19 cellular contexts compared by ENCODE assay signal in the genomic region with DNA sequence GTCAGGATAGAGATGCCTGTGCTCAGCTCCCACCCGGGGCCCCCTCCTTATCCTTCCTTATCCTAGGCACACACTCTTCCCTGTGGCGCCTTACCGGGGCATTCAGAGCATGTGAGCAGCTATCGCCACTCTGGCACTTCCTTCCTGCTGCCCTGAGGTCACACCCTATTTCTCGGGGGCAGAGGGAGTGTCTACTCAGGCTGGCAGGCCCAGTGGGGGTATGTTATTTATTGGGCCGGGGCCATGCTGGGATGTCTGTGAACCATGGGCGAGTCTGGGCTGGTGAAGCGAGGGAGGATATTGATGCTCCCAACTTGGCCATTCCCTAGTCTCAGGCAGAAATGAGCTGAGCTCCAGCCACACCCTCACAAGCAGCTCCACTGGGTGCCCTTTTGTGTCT. TPM values are rescaled to one million over a fixed set of nuclear protein-coding genes. Genes with fewer than 3 reads are reported as not detected.
A peak's percentile ranks its signal among the peaks of the same experiment; 100 is the strongest.
DNase-seq lines count a peak whose midpoint lies in the region; ATAC-seq and TF ChIP-seq lines count a peak whose summit lies in the region.
"Had no signal": no experiment of that assay in that cellular context is flagged by ENCODE, and none has a peak within 500 bp of the region (broad histone marks: within the 10 kb centered on the region; RNA-seq: fewer than 3 reads in every experiment).

No MANE protein-coding gene starts in this region.

- no peak overlapping the region for H3K4me3 Mint-ChIP-seq in activated CD4-positive, alpha-beta T cell treated with anti-CD3 and anti-CD28 coated beads, Interleukin-2, amount 10 ng/mL, durations not matched to agents 7 days and 5 days
- peak overlapping the region; percentile 39 for H3K4me3 Mint-ChIP-seq in dendritic cell treated with granulocyte-macrophage colony-stimulating factor and Interleukin-4, amounts not matched to agents 40 ng/mL and 50 ng/mL, for 4 days
- H3K4me3 Mint-ChIP-seq: T-helper 1 cell treated with Interleukin-12 subunit alpha and Interleukin-12 subunit beta and Interleukin-4 antibody, amounts not matched to agents 30 μg/mL and 1 μg/mL, for 36 hours had no signal

- peak overlapping the region; percentile 72 for H3K27ac Mint-ChIP-seq in activated CD4-positive, alpha-beta T cell treated with anti-CD3 and anti-CD28 coated beads, Interleukin-2, amount 10 ng/mL, durations not matched to agents 7 days and 5 days
- peak overlapping the region; percentile 66 for H3K27ac Mint-ChIP-seq in dendritic cell treated with granulocyte-macrophage colony-stimulating factor and Interleukin-4, amounts not matched to agents 40 ng/mL and 50 ng/mL, for 4 days
- H3K27ac Mint-ChIP-seq: T-helper 1 cell treated with Interleukin-12 subunit alpha and Interleukin-12 subunit beta and Interleukin-4 antibody, amounts not matched to agents 30 μg/mL and 1 μg/mL, for 36 hours had no signal

- no peaks in the 10 kb centered on the region for H3K27me3 ChIP-seq in neutrophil
- H3K27me3 ChIP-seq: thyroid gland had no signal

- peaks cover 14 to 15% of the 10 kb centered on the region in 2 experiments for H3K4me1 ChIP-seq in neutrophil (ENCODE audit: control insufficient read depth in 1 of 2, insufficient read depth in 1 of 2, low read depth in 1 of 2, low read length in 1 of 2)

- H3K27me3 Mint-ChIP-seq in activated CD4-positive, alpha-beta T cell treated with anti-CD3 and anti-CD28 coated beads, Interleukin-2, amount 10 ng/mL, durations not matched to agents 7 days and 5 days, result peaks cover 7% of the 10 kb centered on the region
- no peaks in the 10 kb centered on the region for H3K27me3 Mint-ChIP-seq in dendritic cell treated with granulocyte-macrophage colony-stimulating factor and Interleukin-4, amounts not matched to agents 40 ng/mL and 50 ng/mL, for 4 days

- TF ChIP-seq CTCF in neutrophil (IDR thresholded peaks at IDR 0.05), result no peak

- peak overlapping the region; percentile 34 for H3K27ac ChIP-seq in neutrophil
- H3K27ac ChIP-seq: thyroid gland had no signal

- H3K36me3 Mint-ChIP-seq in activated CD4-positive, alpha-beta T cell treated with anti-CD3 and anti-CD28 coated beads, Interleukin-2, amount 10 ng/mL, durations not matched to agents 7 days and 5 days (ENCODE audit: low read depth), result no peaks in the 10 kb centered on the region
- no peaks in the 10 kb centered on the region for H3K36me3 Mint-ChIP-seq in dendritic cell treated with granulocyte-macrophage colony-stimulating factor and Interleukin-4, amounts not matched to agents 40 ng/mL and 50 ng/mL, for 4 days (ENCODE audit: low read depth)

- peaks cover 29% of the 10 kb centered on the region for H3K4me1 Mint-ChIP-seq in activated CD4-positive, alpha-beta T cell treated with anti-CD3 and anti-CD28 coated beads, Interleukin-2, amount 10 ng/mL, durations not matched to agents 7 days and 5 days
- H3K4me1 Mint-ChIP-seq in dendritic cell treated with granulocyte-macrophage colony-stimulating factor and Interleukin-4, amounts not matched to agents 40 ng/mL and 50 ng/mL, for 4 days (ENCODE audit: low read depth), result peaks cover 45% of the 10 kb centered on the region

- H3K9me3 Mint-ChIP-seq in activated CD4-positive, alpha-beta T cell treated with anti-CD3 and anti-CD28 coated beads, Interleukin-2, amount 10 ng/mL, durations not matched to agents 7 days and 5 days, result no peaks in the 10 kb centered on the region
- H3K9me3 Mint-ChIP-seq in dendritic cell treated with granulocyte-macrophage colony-stimulating factor and Interleukin-4, amounts not matched to agents 40 ng/mL and 50 ng/mL, for 4 days, result no peaks in the 10 kb centered on the region
- H3K9me3 Mint-ChIP-seq: T-helper 1 cell treated with Interleukin-12 subunit alpha and Interleukin-12 subunit beta and Interleukin-4 antibody, amounts not matched to agents 30 μg/mL and 1 μg/mL, for 36 hours had no signal

- H3K9me3 ChIP-seq in neutrophil, result no peaks in the 10 kb centered on the region
- H3K9me3 ChIP-seq: thyroid gland had no signal

- POLR2A ChIA-PET in activated CD4-positive, alpha-beta T cell treated with anti-CD3 and anti-CD28 coated beads, Interleukin-2, amount 10 ng/mL, durations not matched to agents 7 days and 5 days (lab: Charles Lee), result no interaction called here

- intact Hi-C loops in dendritic cell treated with granulocyte-macrophage colony-stimulating factor and Interleukin-4, amounts not matched to agents 40 ng/mL and 50 ng/mL, for 4 days (cut with micrococcal nuclease), result no loop called here
- intact Hi-C loops in posterior cingulate gyrus (cut with DNase I), result no loop called here

- no peak for DNase-seq in activated CD4-positive, alpha-beta T cell treated with anti-CD3 and anti-CD28 coated beads, Interleukin-2, amount 10 ng/mL, durations not matched to agents 7 days and 5 days
- no peak for DNase-seq in activated CD4-positive, alpha-beta T cell treated with anti-CD3 and anti-CD28 coated beads, Interleukin-2, amount 50 U/mL, for 4 hours
- DNase-seq in NCI-H69 (lab: John Stamatoyannopoulos, UW) (peak; percentile 86), posterior cingulate gyrus (no peak), NCI-H1930 (lab: John Stamatoyannopoulos, UW) (no peak)
- DNase-seq: activated CD4-positive, alpha-beta T cell treated with anti-CD3 and anti-CD28 coated beads, Interleukin-2, amount 50 U/mL, for 48 hours; activated naive CD4-positive, alpha-beta T cell treated with anti-CD3 and anti-CD28 coated beads, Interleukin-2, amount 50 U/mL, for 16 hours; hippocampal formation; NCI-H2107; thyroid gland had no signal

- CTCF ChIA-PET in activated CD4-positive, alpha-beta T cell treated with anti-CD3 and anti-CD28 coated beads, Interleukin-2, amount 10 ng/mL, durations not matched to agents 7 days and 5 days (lab: Charles Lee), result interaction anchor here (0.5 to 1.4 kb wide), 6 partner anchors 8 to 145 kb away, joined by 3 read pairs; partner anchors contain the start of genes ABHD16A and DDAH2

- H3K36me3 ChIP-seq in neutrophil, result no peaks in the 10 kb centered on the region
- H3K36me3 ChIP-seq: thyroid gland had no signal

- ATAC-seq in GM19035 (IDR thresholded peaks at IDR 0.05; ENCODE audit: unreplicated experiment), result no peak
- ATAC-seq: Panc1 had no signal

- H3K4me3 ChIP-seq in neutrophil (ENCODE audit: low read depth in 1 of 2, low read length in 1 of 2), result peak overlapping the region in 1 of 2 experiments; percentile 8
- H3K4me3 ChIP-seq: thyroid gland had no signal

RNA-seq across cellular contexts. Expression of gene LY6G6D, which starts 3.9 kb away (rescaled TPM):
- not detected for total RNA-seq in activated CD4-positive, alpha-beta T cell treated with anti-CD3 and anti-CD28 coated beads, Interleukin-2, amount 10 ng/mL, durations not matched to agents 7 days and 5 days
- total RNA-seq: A172, epithelial cell of proximal tubule, liver, omental fat pad, thyroid gland had no signal

RNA-seq across cellular contexts. Expression of gene LY6G6F, which starts 4.6 kb away (rescaled TPM):
- not detected for total RNA-seq in activated CD4-positive, alpha-beta T cell treated with anti-CD3 and anti-CD28 coated beads, Interleukin-2, amount 10 ng/mL, durations not matched to agents 7 days and 5 days
- total RNA-seq: A172, epithelial cell of proximal tubule, omental fat pad, thyroid gland had no signal

RNA-seq across cellular contexts. Expression of gene ABHD16A, which starts 8.1 kb away (rescaled TPM):
- 10 to 100 TPM; 47.2 to 54.1 TPM for total RNA-seq in activated CD4-positive, alpha-beta T cell treated with anti-CD3 and anti-CD28 coated beads, Interleukin-2, amount 10 ng/mL, durations not matched to agents 7 days and 5 days

RNA-seq across cellular contexts. Expression of gene LY6G6C, which starts 10.3 kb away (rescaled TPM):
- total RNA-seq in activated CD4-positive, alpha-beta T cell treated with anti-CD3 and anti-CD28 coated beads, Interleukin-2, amount 10 ng/mL, durations not matched to agents 7 days and 5 days, result not detected
- total RNA-seq: A172, epithelial cell of proximal tubule, liver, thyroid gland had no signal

RNA-seq across cellular contexts. Expression of gene MPIG6B, which starts 11.9 kb away (rescaled TPM):
- under 1 TPM; 0.15 to 0.19 TPM for total RNA-seq in activated CD4-positive, alpha-beta T cell treated with anti-CD3 and anti-CD28 coated beads, Interleukin-2, amount 10 ng/mL, durations not matched to agents 7 days and 5 days
- total RNA-seq: A172, epithelial cell of proximal tubule had no signal
